ENCODE assay signal across 32 cellular contexts in genomic region chr15:25381579-25381978, GRCh38.
"Had no signal": no experiment of that assay in that cellular context is flagged by ENCODE, and none has a peak within 500 bp of the region (broad histone marks: within the 10 kb centered on the region; RNA-seq: fewer than 3 reads in every experiment).

No MANE protein-coding gene starts in this region.

- DNase-seq: naive thymus-derived CD4-positive, alpha-beta T cell; natural killer cell; occipital lobe; ovary; posterior cingulate gyrus; right lobe of liver; sigmoid colon; spleen; stimulated activated CD4-positive, alpha-beta T cell treated with anti-CD3 and anti-CD28 coated beads, Interleukin-12 subunit alpha, Interleukin-12 subunit beta, amount 100 ng/mL, for 4 hours; stimulated activated CD4-positive, alpha-beta T cell treated with anti-CD3 and anti-CD28 coated beads, Interleukin-1b, Interleukin-23, amount 100 ng/mL, for 48 hours; stimulated activated CD4-positive, alpha-beta T cell treated with anti-CD3 and anti-CD28 coated beads, Interleukin-4, amount 100 ng/mL, for 1 hour; stimulated activated CD4-positive, alpha-beta T cell treated with anti-CD3 and anti-CD28 coated beads, Interleukin-4, amount 100 ng/mL, for 4 hours; stimulated activated CD8-positive, alpha-beta memory T cell treated with anti-CD3 and anti-CD28 coated beads, Interleukin-4, amount 100 ng/mL, for 48 hours; stimulated activated naive CD4-positive, alpha-beta T cell; stimulated activated naive CD8-positive, alpha-beta T cell treated with anti-CD3 and anti-CD28 coated beads, Interleukin-15, amount 100 ng/mL, for 72 hours; stimulated activated naive CD8-positive, alpha-beta T cell treated with anti-CD3 and anti-CD28 coated beads, Interleukin-15, Interleukin-2, amounts not matched to agents 100 U/mL and 50 U/mL, for 24 hours; substantia nigra; testis; tibial artery; transverse colon; upper lobe of right lung; uterus had no signal

- H3K36me3 Mint-ChIP-seq: natural killer cell had no signal

- H3K27me3 ChIP-seq: neural progenitor cell, ovary, right lobe of liver, sigmoid colon, spleen, suprapubic skin, testis, tibial artery, transverse colon, upper lobe of right lung, uterus had no signal

- H3K9me3 ChIP-seq: prostate gland, right lobe of liver, sigmoid colon, suprapubic skin, testis, transverse colon, uterus had no signal

- H3K36me3 ChIP-seq: ovary, prostate gland, right lobe of liver, sigmoid colon, upper lobe of right lung, uterus had no signal

- H3K4me3 ChIP-seq: neural progenitor cell, ovary, prostate gland, right lobe of liver, sigmoid colon, skin epidermis, smooth muscle cell, spleen, suprapubic skin, testis, tibial artery, transverse colon, upper lobe of right lung, uterus had no signal

- H3K4me1 Mint-ChIP-seq: neural progenitor cell had no signal

- H3K4me1 ChIP-seq: neural progenitor cell, parathyroid adenoma, prostate gland, spleen, suprapubic skin, testis, upper lobe of right lung, uterus had no signal

- H3K27ac Mint-ChIP-seq: natural killer cell; neural progenitor cell; stimulated activated memory B cell treated with anti-CD40 and anti-IgM and Interleukin-4, amounts not matched to agents 10 μg/mL and 1 μg/mL and 100 μg/mL, for 72 hours; type B pancreatic cell had no signal

- H3K27ac ChIP-seq: neural progenitor cell, ovary, parathyroid adenoma, prostate gland, right lobe of liver, skin epidermis, spleen, suprapubic skin, testis, tibial artery, transverse colon, upper lobe of right lung, uterus had no signal

- ATAC-seq: naive thymus-derived CD4-positive, alpha-beta T cell; natural killer cell; right cardiac atrium; right lobe of liver; stimulated activated memory B cell treated with anti-CD40 and anti-IgM and Interleukin-4, amounts not matched to agents 10 μg/mL and 1 μg/mL and 100 μg/mL, for 72 hours; stimulated activated naive CD8-positive, alpha-beta T cell treated with anti-CD3 and anti-CD28 coated beads, Interleukin-15, amount 100 ng/mL, for 72 hours; stimulated activated naive CD8-positive, alpha-beta T cell treated with anti-CD3 and anti-CD28 coated beads, Interleukin-15, Interleukin-2, amounts not matched to agents 100 U/mL and 50 U/mL, for 24 hours; upper lobe of right lung had no signal

- H3K27me3 Mint-ChIP-seq: naive thymus-derived CD4-positive, alpha-beta T cell; stimulated activated memory B cell treated with anti-CD40 and anti-IgM and Interleukin-4, amounts not matched to agents 10 μg/mL and 1 μg/mL and 100 μg/mL, for 72 hours; stimulated activated naive CD8-positive, alpha-beta T cell treated with anti-CD3 and anti-CD28 coated beads, Interleukin-15, amount 100 ng/mL, for 72 hours; type B pancreatic cell had no signal

- H3K4me3 Mint-ChIP-seq: naive thymus-derived CD4-positive, alpha-beta T cell; natural killer cell; nephron; neural progenitor cell; stimulated activated memory B cell treated with anti-CD40 and anti-IgM and Interleukin-4, amounts not matched to agents 10 μg/mL and 1 μg/mL and 100 μg/mL, for 72 hours; stimulated activated naive CD8-positive, alpha-beta T cell treated with anti-CD3 and anti-CD28 coated beads, Interleukin-15, amount 100 ng/mL, for 72 hours; type B pancreatic cell had no signal
